14 cellular contexts compared by ENCODE assay signal in the genomic region with DNA sequence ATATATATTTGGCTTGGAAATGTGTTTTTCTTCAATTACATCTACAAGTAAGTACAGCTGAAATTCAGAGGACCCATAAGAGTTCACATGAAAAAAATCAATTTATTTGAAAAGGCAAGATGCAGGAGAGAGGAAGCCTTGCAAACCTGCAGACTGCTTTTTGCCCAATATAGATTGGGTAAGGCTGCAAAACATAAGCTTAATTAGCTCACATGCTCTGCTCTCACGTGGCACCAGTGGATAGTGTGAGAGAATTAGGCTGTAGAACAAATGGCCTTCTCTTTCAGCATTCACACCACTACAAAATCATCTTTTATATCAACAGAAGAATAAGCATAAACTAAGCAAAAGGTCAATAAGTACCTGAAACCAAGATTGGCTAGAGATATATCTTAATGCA. TPM values are rescaled to one million over a fixed set of nuclear protein-coding genes. Genes with fewer than 3 reads are reported as not detected.
DNase-seq lines count a peak whose midpoint lies in the region; ATAC-seq and TF ChIP-seq lines count a peak whose summit lies in the region.
"Had no signal": no experiment of that assay in that cellular context is flagged by ENCODE, and none has a peak within 500 bp of the region (broad histone marks: within the 10 kb centered on the region; RNA-seq: fewer than 3 reads in every experiment).

No MANE protein-coding gene starts in this region.

- H3F3A ChIP-seq in GM23248 (ENCODE audit: insufficient read depth) = peaks cover 94% of the 10 kb centered on the region

- 0 out of 2 replicates have a peak overlapping the region, but pooled peaks have one; percentile 16 for H3K9ac ChIP-seq in GM23248

- ATAC-seq in left lobe of liver (peak; percentile 47), thoracic aorta (ENCODE audit: insufficient number of reproducible peaks, low FRiP score, low read depth) (no peak), foreskin keratinocyte (no peak)

- H3K9me3 ChIP-seq in GM23248 (ENCODE audit: low read depth) (no peaks in the 10 kb centered on the region), thoracic aorta (no peaks in the 10 kb centered on the region)

- in situ Hi-C loops in GM23248 (cut with MboI) (no loop called here), SK-MEL-5 (cut with HindIII; ENCODE audit: low pct_unique_long_range_greater_than_20kb, low sequenced_read_pairs) (no loop called here)

- H3K27me3 ChIP-seq in GM23248 (replicated peaks; ENCODE audit: insufficient read depth) (no peaks in the 10 kb centered on the region), thoracic aorta (replicated peaks; ENCODE audit: insufficient read depth) (no peaks in the 10 kb centered on the region), foreskin keratinocyte (no peaks in the 10 kb centered on the region)

- H3K4me1 ChIP-seq in GM23248 (ENCODE audit: insufficient read depth) = peaks cover 84% of the 10 kb centered on the region
- H3K4me1 ChIP-seq in thoracic aorta (ENCODE audit: control insufficient read depth in 1 of 2, low read depth in 2 of 2) = peaks cover 39 to 70% of the 10 kb centered on the region in 2 donors
- H3K4me1 ChIP-seq in foreskin keratinocyte = peaks cover 16% of the 10 kb centered on the region

- TF ChIP-seq CTCF in thoracic aorta (IDR thresholded peaks at IDR 0.05) = no peak
- no peak for TF ChIP-seq CTCF in foreskin keratinocyte (conservative IDR thresholded peaks at IDR 0.05)

- H3K4me2 ChIP-seq in GM23248 (ENCODE audit: unreplicated experiment) = peak overlapping the region; percentile 28

- H3K4me3 ChIP-seq in GM23248 (no peak overlapping the region), thoracic aorta (no peak overlapping the region)

- H3K36me3 ChIP-seq in GM23248 (ENCODE audit: low read depth) (peaks cover 55% of the 10 kb centered on the region), thoracic aorta (peaks cover 3% of the 10 kb centered on the region)

- H2AFZ ChIP-seq in GM23248 = no peak overlapping the region

- no peaks in the 10 kb centered on the region for H4K20me1 ChIP-seq in GM23248 (ENCODE audit: insufficient read depth)

- 94 to 100% methylated on average over 1 of the region's 1 CpG for WGBS in GM23248 (ENCODE audit: low coverage in 1 of 2, low lambda C conversion rate in 2 of 2, missing lambda C conversion rate in 2 of 2), 2 experiments

- H3K79me2 ChIP-seq in GM23248 (ENCODE audit: insufficient read depth) = peaks cover 78% of the 10 kb centered on the region

- DNase-seq in GM23248 = no peak
- DNase-seq in SK-MEL-5 (ENCODE audit: low read depth, low spot score) = peak; percentile 57
- no peak for DNase-seq in left lobe of liver (ENCODE audit: low spot score)
- DNase-seq in thoracic aorta (ENCODE audit: low spot score) = no peak
- DNase-seq in foreskin keratinocyte = no peak
- no peak for DNase-seq in activated CD8-positive, alpha-beta memory T cell treated with anti-CD3 and anti-CD28 coated beads, Interleukin-2, amount 50 U/mL, for 4 hours
- DNase-seq in NCI-H1417 (lab: John Stamatoyannopoulos, UW) = no peak
- DNase-seq: C1 segment of cervical spinal cord, DMS 273 treated with DMSO at 0.1 percent for 48 hours, MM.1S, NCI-H1105, NCI-H187 treated with DMSO at 0.1 percent for 48 hours, NCI-H446 had no signal

- H3K27ac ChIP-seq in GM23248 (peak overlapping the region; percentile 43), thoracic aorta (peak overlapping the region; percentile 75 to 79), foreskin keratinocyte (no peak overlapping the region)
- H3K27ac ChIP-seq: HL-60 had no signal

- H3K9me2 ChIP-seq in GM23248 (ENCODE audit: insufficient read depth) = no peaks in the 10 kb centered on the region

RNA-seq across cellular contexts. Expression of gene NUDT6, which starts 26.1 kb away (rescaled TPM):
- total RNA-seq in GM23248 (2014; rRNA removed; shearing (Covaris generic)) = 4.3 and 4.9 TPM in 2 replicates
- 4.1 and 6.0 TPM in 2 replicates for polyA plus RNA-seq in GM23248 (2016; fragmentation: Nextera tagmentation; extraction: Ambion mirVana)
- 11.8 and 14.6 TPM in 2 replicates for total RNA-seq in SK-MEL-5 (2014; rRNA removed; shearing (Covaris generic))
- polyA plus RNA-seq in SK-MEL-5 (2015; cell fraction: cytosol; rRNA removed) = 5.6 and 8.7 TPM in 2 replicates
- polyA plus RNA-seq in SK-MEL-5 (2015; cell fraction: nucleus; rRNA removed) = 31.4 and 36.0 TPM in 2 replicates
- total RNA-seq in left lobe of liver = 16.9 TPM
- 1 to 10 TPM; 2.0 to 5.7 TPM for total RNA-seq in thoracic aorta
- 6.2 and 8.7 TPM in 2 replicates for total RNA-seq in foreskin keratinocyte
- 6.1 and 7.2 TPM in 2 replicates for polyA plus RNA-seq in foreskin keratinocyte
